ENCODE assay signal across 7 cellular contexts in genomic region chr19:29016353-29016752, GRCh38.
"Had no signal": no experiment of that assay in that cellular context is flagged by ENCODE, and none has a peak within 500 bp of the region (broad histone marks: within the 10 kb centered on the region; RNA-seq: fewer than 3 reads in every experiment).

No MANE protein-coding gene starts in this region.

- H3K36me3 Mint-ChIP-seq: IgD-negative memory B cell had no signal

- H3K4me3 Mint-ChIP-seq: GM23338, H9, HFFc6, IgD-negative memory B cell had no signal

- H3K27ac Mint-ChIP-seq: GM23338, HFFc6, IgD-negative memory B cell had no signal

- H3K9me3 Mint-ChIP-seq: GM23338, H9, HFFc6 had no signal

- DNase-seq: H9, HCEC 1CT, HFFc6, KBM-7 had no signal

- ATAC-seq: GM23338, HepG2 had no signal

- H3K27me3 Mint-ChIP-seq: IgD-negative memory B cell had no signal

- H3K4me1 Mint-ChIP-seq: IgD-negative memory B cell had no signal
